Comparison of ENCODE assay signal across 1 cellular context in genomic region chr1:10074059-10074854, GRCh38.
TF ChIP-seq lines count a peak whose summit lies in the region.

No MANE protein-coding gene starts in this region.

TF ChIP-seq in K562, 482 proteins besides CTCF, POLR2A, EP300 and RAD21 (continued from another document and continues in another):
- no peak for TF ChIP-seq ELK3 (CRISPR knock-in tag; IDR thresholded peaks at IDR 0.05)
- no peak for TF ChIP-seq ZNF699 (CRISPR knock-in tag; IDR thresholded peaks at IDR 0.05; ENCODE audit: insufficient replicate concordance)
- no peak for TF ChIP-seq CCAR2 (IDR thresholded peaks at IDR 0.05; ENCODE audit: low read depth, low read length)
- TF ChIP-seq CREB3L1 (IDR thresholded peaks at IDR 0.05; ENCODE audit: borderline replicate concordance, low read depth), result no peak
- TF ChIP-seq MLLT1 (IDR thresholded peaks at IDR 0.05), result peak in 1 of 2 experiments; percentile 51; a peak in 1 of 4 replicates
- no peak for TF ChIP-seq KLF13 (tag; IDR thresholded peaks at IDR 0.05; ENCODE audit: borderline replicate concordance, low read depth)
- no peak for TF ChIP-seq BRCA1 (IDR thresholded peaks at IDR 0.05)
- no peak for TF ChIP-seq BRCA1 (CRISPR knock-in tag; IDR thresholded peaks at IDR 0.05)
- no peak for TF ChIP-seq HMGXB4 (CRISPR knock-in tag; IDR thresholded peaks at IDR 0.05)
- no peak for TF ChIP-seq ZNF655 (CRISPR knock-in tag; IDR thresholded peaks at IDR 0.05)
- peak; percentile 76; the same call in 1 of the 2 replicates for TF ChIP-seq JUND (IDR thresholded peaks at IDR 0.05; ENCODE audit: borderline replicate concordance, low read depth, low read length)
- peak; percentile 66; the same call in 1 of the 3 replicates for TF ChIP-seq JUND (tag; IDR thresholded peaks at IDR 0.05; ENCODE audit: borderline replicate concordance, low read depth, low read length)
- no peak for TF ChIP-seq TAF9B (IDR thresholded peaks at IDR 0.05; ENCODE audit: partially characterized antibody)
- TF ChIP-seq FOSL1 (tag; conservative IDR thresholded peaks at IDR 0.05), result peak; percentile 96
- no peak for TF ChIP-seq CBFA2T2 (conservative IDR thresholded peaks at IDR 0.05)
- TF ChIP-seq BACH1 (tag; IDR thresholded peaks at IDR 0.05), result peak; percentile 71; the same call in 1 of the 2 replicates
- no peak for TF ChIP-seq FOS (IDR thresholded peaks at IDR 0.05; ENCODE audit: extremely low read depth, insufficient read length)
- no peak for TF ChIP-seq TEAD1 (CRISPR knock-in tag; IDR thresholded peaks at IDR 0.05)
- no peak for TF ChIP-seq ZMIZ1 (IDR thresholded peaks at IDR 0.05; ENCODE audit: low read depth in 2 of 2, low read length in 2 of 2)
- TF ChIP-seq HBP1 (CRISPR knock-in tag; IDR thresholded peaks at IDR 0.05), result 0 out of 2 replicates have a peak, but pooled peaks have one; percentile 11
- TF ChIP-seq MYBL2 (IDR thresholded peaks at IDR 0.05; ENCODE audit: low read depth), result no peak
- no peak for TF ChIP-seq MYBL2 (CRISPR knock-in tag; IDR thresholded peaks at IDR 0.05; ENCODE audit: borderline replicate concordance)
- no peak for TF ChIP-seq HINFP (tag; conservative IDR thresholded peaks at IDR 0.05; ENCODE audit: low read depth)
- TF ChIP-seq YBX1 (IDR thresholded peaks at IDR 0.05), result no peak
- no peak for TF ChIP-seq ZNF583 (CRISPR knock-in tag; IDR thresholded peaks at IDR 0.05)
- TF ChIP-seq HEY1 (CRISPR knock-in tag; IDR thresholded peaks at IDR 0.05; ENCODE audit: borderline replicate concordance), result no peak
- TF ChIP-seq AFF1 (IDR thresholded peaks at IDR 0.05; ENCODE audit: low read depth in 1 of 2, partially characterized antibody in 2 of 2), result no peak
- no peak for TF ChIP-seq CREB3 (tag; conservative IDR thresholded peaks at IDR 0.05; ENCODE audit: low read depth)
- no peak for TF ChIP-seq MCM2 (IDR thresholded peaks at IDR 0.05; ENCODE audit: low read depth)
- no peak for TF ChIP-seq NR3C1 (CRISPR knock-in tag; IDR thresholded peaks at IDR 0.05)
- no peak for TF ChIP-seq OTX1 (CRISPR knock-in tag; IDR thresholded peaks at IDR 0.05)
- TF ChIP-seq REST (CRISPR knock-in tag; IDR thresholded peaks at IDR 0.05; ENCODE audit: low read depth), result no peak
- TF ChIP-seq MCM7 (IDR thresholded peaks at IDR 0.05), result no peak
- no peak for TF ChIP-seq KLF6 (CRISPR knock-in tag; IDR thresholded peaks at IDR 0.05; ENCODE audit: borderline replicate concordance)
- no peak for TF ChIP-seq CHCHD3 (CRISPR knock-in tag; IDR thresholded peaks at IDR 0.05)
